13 cellular contexts compared by ENCODE assay signal in genomic region chr3:100277255-100277800, GRCh38. TPM values are rescaled to one million over a fixed set of nuclear protein-coding genes. Genes with fewer than 3 reads are reported as not detected.
DNase-seq lines count a peak whose midpoint lies in the region; ATAC-seq and TF ChIP-seq lines count a peak whose summit lies in the region.
"Had no signal": no experiment of that assay in that cellular context is flagged by ENCODE, and none has a peak within 500 bp of the region (broad histone marks: within the 10 kb centered on the region; RNA-seq: fewer than 3 reads in every experiment).

No MANE protein-coding gene starts in this region.

- H3K27ac ChIP-seq in HEK293 (ENCODE audit: extremely low read depth, low read depth, low read length): no peak overlapping the region
- H3K27ac ChIP-seq: left ventricle myocardium inferior, prostate gland had no signal

- H3K4me3 Mint-ChIP-seq in progenitor cell of endocrine pancreas (ENCODE audit: low read depth): no peak overlapping the region
- H3K4me3 Mint-ChIP-seq: activated naive CD4-positive, alpha-beta T cell treated with anti-CD3 and anti-CD28 coated beads, Interleukin-2, amount 10 ng/mL, durations not matched to agents 7 days and 5 days had no signal

- no peak for ATAC-seq in esophagus mucosa

- H3K36me3 ChIP-seq in HEK293 (ENCODE audit: control insufficient read depth in 2 of 2, insufficient read depth in 1 of 2, low read length in 2 of 2): peaks cover 0 to 4% of the 10 kb centered on the region in 2 experiments; a peak in 2 of 3 replicates
- H3K36me3 ChIP-seq: prostate gland had no signal

- H3K27me3 Mint-ChIP-seq in progenitor cell of endocrine pancreas: no peaks in the 10 kb centered on the region
- H3K27me3 Mint-ChIP-seq: activated naive CD4-positive, alpha-beta T cell treated with anti-CD3 and anti-CD28 coated beads, Interleukin-2, amount 10 ng/mL, durations not matched to agents 7 days and 5 days had no signal

- peak overlapping the region; percentile 97 for H3K27ac Mint-ChIP-seq in progenitor cell of endocrine pancreas
- H3K27ac Mint-ChIP-seq: activated naive CD4-positive, alpha-beta T cell treated with anti-CD3 and anti-CD28 coated beads, Interleukin-2, amount 10 ng/mL, durations not matched to agents 7 days and 5 days had no signal

- no peak for TF ChIP-seq CTCF in HEK293 (tag by site-specific recombination; IDR thresholded peaks at IDR 0.05)
- no peak for TF ChIP-seq CTCF in progenitor cell of endocrine pancreas (IDR thresholded peaks at IDR 0.05; ENCODE audit: unreplicated experiment)

- no peaks in the 10 kb centered on the region for H3K4me1 ChIP-seq in HEK293 (ENCODE audit: control insufficient read depth, insufficient read depth, low read length)
- H3K4me1 ChIP-seq: prostate gland had no signal

- H3K4me3 ChIP-seq in HEK293 (ENCODE audit: low read depth, low read length): no peak overlapping the region
- H3K4me3 ChIP-seq: left ventricle myocardium inferior, prostate gland had no signal

- peaks cover 37% of the 10 kb centered on the region for H3K4me1 Mint-ChIP-seq in progenitor cell of endocrine pancreas (ENCODE audit: low read depth)
- H3K4me1 Mint-ChIP-seq: activated naive CD4-positive, alpha-beta T cell treated with anti-CD3 and anti-CD28 coated beads, Interleukin-2, amount 10 ng/mL, durations not matched to agents 7 days and 5 days had no signal

- in situ Hi-C loops in SK-MEL-5 (cut with HindIII; ENCODE audit: low pct_unique_long_range_greater_than_20kb, low sequenced_read_pairs): no loop called here

- peaks cover 3% of the 10 kb centered on the region for H3K36me3 Mint-ChIP-seq in progenitor cell of endocrine pancreas (ENCODE audit: insufficient read depth)

- DNase-seq in NCI-H187 treated with DMSO at 0.1 percent for 48 hours (lab: John Stamatoyannopoulos, UW) (peak; percentile 55), SK-MEL-5 (ENCODE audit: low read depth, low spot score) (peak; percentile 51), progenitor cell of endocrine pancreas (ENCODE audit: low spot score, unreplicated experiment) (no peak), NCI-H1048 (lab: John Stamatoyannopoulos, UW) (no peak)
- DNase-seq in effector CD4-positive, alpha-beta T cell: no peak
- DNase-seq: activated naive CD4-positive, alpha-beta T cell treated with anti-CD3 and anti-CD28 coated beads, Interleukin-2, amount 10 ng/mL, durations not matched to agents 7 days and 5 days; EL; hypothalamus; left ventricle myocardium inferior; NCI-H1694 treated with DMSO at 0.1 percent for 48 hours had no signal

- H3K9me3 ChIP-seq in HEK293 (ENCODE audit: control insufficient read depth, insufficient read depth, low read depth, low read length): no peaks in the 10 kb centered on the region
- H3K9me3 ChIP-seq: left ventricle myocardium inferior, prostate gland had no signal

- CTCF ChIA-PET in HEK293 (lab: Yijun Ruan, JAX): interaction anchor here (0.6 to 1.6 kb wide), 5 partner anchors 23 to 1524 kb away, joined by 3 to 4 read pairs (median 3); no protein-coding TSS in a partner anchor

- no peaks in the 10 kb centered on the region for H3K9me3 Mint-ChIP-seq in progenitor cell of endocrine pancreas (ENCODE audit: low read depth)
- H3K9me3 Mint-ChIP-seq: activated naive CD4-positive, alpha-beta T cell treated with anti-CD3 and anti-CD28 coated beads, Interleukin-2, amount 10 ng/mL, durations not matched to agents 7 days and 5 days had no signal

- POLR2A ChIA-PET in HEK293 (lab: Yijun Ruan, JAX): no interaction called here

TF ChIP-seq in HEK293, 187 proteins besides CTCF, POLR2A, EP300 and RAD21:
- TF ChIP-seq PRDM6 (tag by site-specific recombination; IDR thresholded peaks at IDR 0.05): peak; percentile 70
- peak; percentile 68; the same call in 1 of the 2 replicates for TF ChIP-seq TCF7L2 (IDR thresholded peaks at IDR 0.05; ENCODE audit: borderline replicate concordance, low read depth, low read length)
- TF ChIP-seq ZNF404 (tag by site-specific recombination; IDR thresholded peaks at IDR 0.05): no peak
- TF ChIP-seq KLF10 (tag by site-specific recombination; IDR thresholded peaks at IDR 0.05): no peak
- no peak for TF ChIP-seq ZNF292 (tag by site-specific recombination; IDR thresholded peaks at IDR 0.05; ENCODE audit: borderline replicate concordance, low read depth)
- TF ChIP-seq, protein P1, sequence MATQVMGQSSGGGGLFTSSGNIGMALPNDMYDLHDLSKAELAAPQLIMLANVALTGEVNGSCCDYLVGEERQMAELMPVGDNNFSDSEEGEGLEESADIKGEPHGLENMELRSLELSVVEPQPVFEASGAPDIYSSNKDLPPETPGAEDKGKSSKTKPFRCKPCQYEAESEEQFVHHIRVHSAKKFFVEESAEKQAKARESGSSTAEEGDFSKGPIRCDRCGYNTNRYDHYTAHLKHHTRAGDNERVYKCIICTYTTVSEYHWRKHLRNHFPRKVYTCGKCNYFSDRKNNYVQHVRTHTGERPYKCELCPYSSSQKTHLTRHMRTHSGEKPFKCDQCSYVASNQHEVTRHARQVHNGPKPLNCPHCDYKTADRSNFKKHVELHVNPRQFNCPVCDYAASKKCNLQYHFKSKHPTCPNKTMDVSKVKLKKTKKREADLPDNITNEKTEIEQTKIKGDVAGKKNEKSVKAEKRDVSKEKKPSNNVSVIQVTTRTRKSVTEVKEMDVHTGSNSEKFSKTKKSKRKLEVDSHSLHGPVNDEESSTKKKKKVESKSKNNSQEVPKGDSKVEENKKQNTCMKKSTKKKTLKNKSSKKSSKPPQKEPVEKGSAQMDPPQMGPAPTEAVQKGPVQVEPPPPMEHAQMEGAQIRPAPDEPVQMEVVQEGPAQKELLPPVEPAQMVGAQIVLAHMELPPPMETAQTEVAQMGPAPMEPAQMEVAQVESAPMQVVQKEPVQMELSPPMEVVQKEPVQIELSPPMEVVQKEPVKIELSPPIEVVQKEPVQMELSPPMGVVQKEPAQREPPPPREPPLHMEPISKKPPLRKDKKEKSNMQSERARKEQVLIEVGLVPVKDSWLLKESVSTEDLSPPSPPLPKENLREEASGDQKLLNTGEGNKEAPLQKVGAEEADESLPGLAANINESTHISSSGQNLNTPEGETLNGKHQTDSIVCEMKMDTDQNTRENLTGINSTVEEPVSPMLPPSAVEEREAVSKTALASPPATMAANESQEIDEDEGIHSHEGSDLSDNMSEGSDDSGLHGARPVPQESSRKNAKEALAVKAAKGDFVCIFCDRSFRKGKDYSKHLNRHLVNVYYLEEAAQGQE (tag by site-specific recombination; IDR thresholded peaks at IDR 0.05): peak; percentile 43; the same call in 1 of the 2 replicates
- TF ChIP-seq ZNF639 (tag by site-specific recombination; IDR thresholded peaks at IDR 0.05): no peak

RNA-seq across cellular contexts. Expression of gene TBC1D23, which starts 16.5 kb away (rescaled TPM):
- total RNA-seq in SK-MEL-5 (2014; rRNA removed; shearing (Covaris generic)): 33.0 and 33.1 TPM in 2 replicates
- polyA plus RNA-seq in SK-MEL-5 (2015; cell fraction: cytosol; rRNA removed): 13.1 and 20.3 TPM in 2 replicates
- polyA plus RNA-seq in SK-MEL-5 (2015; cell fraction: nucleus; rRNA removed): 26.0 and 28.1 TPM in 2 replicates
- total RNA-seq in progenitor cell of endocrine pancreas (44.6 and 48.8 TPM in 2 replicates), esophagus mucosa (25.1 TPM)

RNA-seq across cellular contexts. Expression of gene NIT2, which starts 57.2 kb away (rescaled TPM):
- total RNA-seq in SK-MEL-5 (2014; rRNA removed; shearing (Covaris generic)): 109 and 115 TPM in 2 replicates
- 47.3 and 53.4 TPM in 2 replicates for polyA plus RNA-seq in SK-MEL-5 (2015; cell fraction: cytosol; rRNA removed)
- polyA plus RNA-seq in SK-MEL-5 (2015; cell fraction: nucleus; rRNA removed): 504 and 514 TPM in 2 replicates
- total RNA-seq in progenitor cell of endocrine pancreas (54.3 and 61.1 TPM in 2 replicates), esophagus mucosa (48.7 TPM)

Comparison
In these comparisons a context has a peak if more than half of its experiments do, and no peak if none do; other contexts are left out.
1. DNase-seq: peak in NCI-H187 treated with DMSO at 0.1 percent for 48 hours (single experiment) and SK-MEL-5 (single experiment); none in progenitor cell of endocrine pancreas (single experiment), NCI-H1048 (single experiment) and effector CD4-positive, alpha-beta T cell (single experiment).